ENCODE assay signal across 10 cellular contexts in genomic region chr20:44074252-44075151, GRCh38.
A peak's percentile ranks its signal among the peaks of the same experiment; 100 is the strongest.
DNase-seq lines count a peak whose midpoint lies in the region; ATAC-seq and TF ChIP-seq lines count a peak whose summit lies in the region.
"Had no signal": no experiment of that assay in that cellular context is flagged by ENCODE, and none has a peak within 500 bp of the region (broad histone marks: within the 10 kb centered on the region; RNA-seq: fewer than 3 reads in every experiment).

No MANE protein-coding gene starts in this region.

- H3K4me1 ChIP-seq in adrenal gland (replicated peaks in 1 of 2), result peaks cover 0 to 7% of the 10 kb centered on the region in 2 donors

- H3K27me3 ChIP-seq in HL-60 (ENCODE audit: insufficient read depth, poor library complexity, severe bottlenecking) (no peaks in the 10 kb centered on the region), adrenal gland (no peaks in the 10 kb centered on the region), WERI-Rb-1 (ENCODE audit: insufficient read depth, low read depth, severe bottlenecking) (peaks cover 54% of the 10 kb centered on the region)

- no peak for TF ChIP-seq POLR2A in adrenal gland (IDR thresholded peaks at IDR 0.05)

- no peaks in the 10 kb centered on the region for H3K9me3 ChIP-seq in adrenal gland (replicated peaks in 1 of 3)
- no peaks in the 10 kb centered on the region for H3K9me3 ChIP-seq in WERI-Rb-1 (ENCODE audit: severe bottlenecking)

- H3K4me3 ChIP-seq in HL-60 (replicated peaks; ENCODE audit: insufficient read depth, low read length) (no peak overlapping the region), adrenal gland (no peak overlapping the region), WERI-Rb-1 (ENCODE audit: low read depth, low read length) (no peak overlapping the region)

- H3K36me3 ChIP-seq in adrenal gland (replicated peaks in 1 of 2) (no peaks in the 10 kb centered on the region), WERI-Rb-1 (no peaks in the 10 kb centered on the region)

- in situ Hi-C loops in GM13976 (cut with MboI; ENCODE audit: low sequenced_read_pairs, unreplicated experiment), result no loop called here

- H3K27ac ChIP-seq in HL-60 (replicated peaks) (peak overlapping the region; percentile 81), adrenal gland (no peak overlapping the region), WERI-Rb-1 (no peak overlapping the region)

- intact Hi-C loops in adrenal gland (cut with DNase I), result loop anchor here in 1 of 2 donors (5.0 kb wide), 1 partner anchor 327 kb away; no protein-coding TSS in a partner anchor

- WGBS in adrenal gland, 4 donors, result 61 to 72% (median 67%) methylated on average over 12 of the region's 12 CpGs

- no peak for TF ChIP-seq CTCF in HL-60 (IDR thresholded peaks at IDR 0.05; ENCODE audit: insufficient read depth, low read length)
- no peak for TF ChIP-seq CTCF in adrenal gland (IDR thresholded peaks at IDR 0.05)
- no peak for TF ChIP-seq CTCF in GM13976 (IDR thresholded peaks at IDR 0.05; ENCODE audit: borderline replicate concordance, control extremely low read depth, extremely low read depth, insufficient read depth, missing control alignments)
- no peak for TF ChIP-seq CTCF in WERI-Rb-1 (IDR thresholded peaks at IDR 0.05; ENCODE audit: low read depth, low read length)

- DNase-seq in AG08396 (ENCODE audit: low spot score), result peak; percentile 46
- peak; percentile 28 to 73 for DNase-seq in HL-60 (ENCODE audit: low read depth in 1 of 2, low spot score in 1 of 2)
- peak in 6 of 7 donors; percentile 29 to 96 (median 46) for DNase-seq in adrenal gland
- peak; percentile 42 for DNase-seq in hepatic stellate cell (ENCODE audit: low spot score)
- no peak for DNase-seq in GM13976 (ENCODE audit: low spot score)
- no peak for DNase-seq in COLO668 (lab: John Stamatoyannopoulos, UW; ENCODE audit: unreplicated experiment)
- DNase-seq in WERI-Rb-1, result no peak
- DNase-seq: H7, NCI-H1048 had no signal

- no peak for ATAC-seq in HG02763 (IDR thresholded peaks at IDR 0.05; ENCODE audit: unreplicated experiment)

Comparison
In these comparisons a context has a peak if more than half of its experiments do, and no peak if none do; other contexts are left out.
1. DNase-seq: peak in AG08396 (single experiment), HL-60 (2 of 2), adrenal gland (6 of 7) and hepatic stellate cell (single experiment); none in GM13976 (single experiment), COLO668 (single experiment) and WERI-Rb-1 (single experiment).